In the genomic region with DNA sequence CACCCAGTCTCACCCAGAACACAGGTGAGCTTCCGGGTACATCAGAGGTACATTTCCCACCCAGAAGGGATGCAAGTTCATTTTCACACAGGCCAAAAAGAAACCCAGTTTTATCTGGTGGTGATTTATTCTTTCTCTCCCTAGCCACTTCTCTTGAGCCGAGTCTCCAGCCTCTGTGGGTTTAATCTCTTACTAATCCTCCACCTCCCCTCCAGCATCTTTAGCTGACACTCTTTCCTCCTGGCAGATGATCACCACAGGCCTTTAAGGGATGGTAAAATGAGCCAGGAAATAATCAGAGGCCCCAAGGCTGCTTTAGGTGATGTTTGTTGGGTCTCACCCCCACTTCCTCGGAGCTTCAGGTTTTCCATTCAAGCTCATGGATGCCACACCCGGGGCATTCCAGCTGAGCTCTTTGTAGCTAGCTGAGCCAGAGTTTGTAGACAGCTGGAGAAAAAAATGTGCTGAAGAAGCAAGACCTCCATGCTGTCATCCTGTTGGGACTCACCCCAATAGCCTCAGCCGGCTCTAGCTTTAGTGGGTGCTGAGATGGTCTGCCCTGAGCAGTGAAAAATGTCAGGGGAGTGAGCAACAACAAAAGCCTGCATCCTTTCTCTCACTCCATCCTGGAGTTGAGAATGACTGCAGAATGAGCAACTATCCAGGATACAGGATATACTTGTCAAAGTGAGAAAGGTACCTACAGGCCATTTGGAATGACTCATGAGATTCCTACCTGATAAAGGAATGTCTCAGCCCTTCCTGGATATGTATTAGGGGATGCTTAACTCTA, we compare ENCODE assay signal across 17 cellular contexts.
DNase-seq lines count a peak whose midpoint lies in the region; FAIRE-seq and TF ChIP-seq lines count a peak whose summit lies in the region.
"Had no signal": no experiment of that assay in that cellular context is flagged by ENCODE, and none has a peak within 500 bp of the region (broad histone marks: within the 10 kb centered on the region; RNA-seq: fewer than 3 reads in every experiment).

No MANE protein-coding gene starts in this region.

- H3K27me3 ChIP-seq in bronchial epithelial cell (ENCODE audit: control insufficient read depth, insufficient read depth, low read length) (no peaks in the 10 kb centered on the region), neural progenitor cell (no peaks in the 10 kb centered on the region)
- H3K27me3 ChIP-seq: right lobe of liver had no signal

- H3K27me3 Mint-ChIP-seq in neural progenitor cell (ENCODE audit: insufficient read depth, low read depth): peaks cover 2% of the 10 kb centered on the region

- no peak overlapping the region for H3K4me3 Mint-ChIP-seq in neural progenitor cell
- H3K4me3 Mint-ChIP-seq: CD4-positive, CD25-positive, alpha-beta regulatory T cell had no signal

- no peaks in the 10 kb centered on the region for H4K20me1 ChIP-seq in neural progenitor cell (ENCODE audit: low read depth)

- H3K27ac Mint-ChIP-seq in neural progenitor cell: no peak overlapping the region

- no peaks in the 10 kb centered on the region for H3K79me2 ChIP-seq in neural progenitor cell (ENCODE audit: low read depth)

- peaks cover 6% of the 10 kb centered on the region for H3F3A ChIP-seq in neural progenitor cell (ENCODE audit: low read depth)

- FAIRE-seq in bronchial epithelial cell (lab: Jason Lieb, UNC): no peak
- FAIRE-seq: colon, kidney had no signal

- no peak overlapping the region for H3K9ac ChIP-seq in neural progenitor cell

- H3K9me3 ChIP-seq in neural progenitor cell (ENCODE audit: low read depth): no peaks in the 10 kb centered on the region
- H3K9me3 ChIP-seq: right lobe of liver had no signal

- H3K9me3 Mint-ChIP-seq in neural progenitor cell: no peaks in the 10 kb centered on the region

- H3K4me3 ChIP-seq in bronchial epithelial cell (ENCODE audit: low read depth, low read length): no peak overlapping the region
- H3K4me3 ChIP-seq in neural progenitor cell: no peak overlapping the region
- H3K4me3 ChIP-seq: right lobe of liver had no signal

- H3K36me3 Mint-ChIP-seq in neural progenitor cell: no peaks in the 10 kb centered on the region
- H3K36me3 Mint-ChIP-seq: CD4-positive, CD25-positive, alpha-beta regulatory T cell had no signal

- H2AFZ ChIP-seq in neural progenitor cell (replicated peaks): no peak overlapping the region

- DNase-seq in ELF-1 (ENCODE audit: low read depth, low spot score) (peak; percentile 38), NCI-H524 treated with DMSO at 0.1 percent for 48 hours (lab: John Stamatoyannopoulos, UW) (peak; percentile 7), bronchial epithelial cell (ENCODE audit: low read depth) (peak; percentile 99), neural progenitor cell (ENCODE audit: low spot score) (peak; percentile 30), HuH-7 (ENCODE audit: low spot score) (no peak), NCI-H2029 (lab: John Stamatoyannopoulos, UW) (no peak), cerebellar nuclear complex (lab: John Stamatoyannopoulos, UW) (no peak), GDM1 (lab: John Stamatoyannopoulos, UW) (no peak)
- DNase-seq: activated CD8-positive, alpha-beta memory T cell treated with anti-CD3 and anti-CD28 coated beads, Interleukin-2, amount 50 U/mL, for 48 hours; CD4-positive, CD25-positive, alpha-beta regulatory T cell; Karpas-422; kidney; NCI-H2107; right lobe of liver; RPMI8226; substantia nigra had no signal

- no peak overlapping the region for H3K27ac ChIP-seq in neural progenitor cell
- H3K27ac ChIP-seq: right lobe of liver had no signal

- peaks cover 74% of the 10 kb centered on the region for H3K4me1 Mint-ChIP-seq in neural progenitor cell

- H3K4me1 ChIP-seq in neural progenitor cell: peaks cover 12% of the 10 kb centered on the region
- H3K4me1 ChIP-seq: right lobe of liver had no signal

- no peaks in the 10 kb centered on the region for H3K36me3 ChIP-seq in bronchial epithelial cell (ENCODE audit: control insufficient read depth, insufficient read depth, low read length)
- no peaks in the 10 kb centered on the region for H3K36me3 ChIP-seq in neural progenitor cell
- H3K36me3 ChIP-seq: right lobe of liver had no signal

- H3K4me2 ChIP-seq in neural progenitor cell: no peak overlapping the region

- TF ChIP-seq CTCF in bronchial epithelial cell (IDR thresholded peaks at IDR 0.05; ENCODE audit: insufficient read depth, low read length, severe bottlenecking) (no peak), neural progenitor cell (IDR thresholded peaks at IDR 0.05) (no peak)

Comparison
In these comparisons a context has a peak if more than half of its experiments do, and no peak if none do; other contexts are left out.
1. DNase-seq: peak in ELF-1 (single experiment), NCI-H524 treated with DMSO at 0.1 percent for 48 hours (single experiment), bronchial epithelial cell (single experiment) and neural progenitor cell (single experiment); none in HuH-7 (single experiment), NCI-H2029 (single experiment), cerebellar nuclear complex (0 of 2) and GDM1 (single experiment).